In the genomic region with DNA sequence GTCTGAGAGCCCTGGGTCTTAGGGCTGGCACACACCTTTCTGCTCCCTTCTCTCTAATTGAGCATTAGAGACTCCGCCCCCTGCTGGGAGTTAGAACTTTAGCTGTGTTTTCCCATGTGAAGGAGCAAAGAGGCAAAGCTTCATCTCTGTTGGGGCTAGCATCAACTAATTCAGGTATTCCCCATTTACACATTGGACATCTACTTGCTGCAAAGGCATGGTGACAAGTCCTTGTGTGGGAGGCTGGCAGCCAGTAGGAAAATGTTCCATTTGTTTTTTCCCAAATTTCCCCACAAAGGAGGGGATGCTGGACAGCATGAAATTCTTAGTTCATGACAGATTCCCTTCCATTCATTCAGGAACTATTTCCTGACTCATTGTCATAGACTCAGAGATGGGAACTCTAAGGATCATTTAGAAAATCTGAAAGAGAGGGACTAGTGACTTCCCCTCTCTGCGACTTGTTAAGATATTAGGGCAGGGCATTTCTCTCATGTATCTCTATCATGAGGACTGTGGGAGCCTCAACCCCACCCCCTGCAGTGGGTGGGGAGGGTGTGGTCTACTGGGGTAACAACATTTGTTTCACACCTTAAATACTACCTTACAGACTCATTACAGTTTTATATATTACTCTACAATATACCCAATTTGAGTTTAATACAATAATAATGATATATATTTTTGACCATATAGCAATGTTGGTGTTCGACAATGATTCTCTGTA, we compare ENCODE assay signal across 8 cellular contexts. TPM values are rescaled to one million over a fixed set of nuclear protein-coding genes. Genes with fewer than 3 reads are reported as not detected.
DNase-seq lines count a peak whose midpoint lies in the region; ATAC-seq lines count a peak whose summit lies in the region.

No MANE protein-coding gene starts in this region.

- peaks cover 78% of the 10 kb centered on the region for H3K4me1 ChIP-seq in BLaER1
- H3K4me1 ChIP-seq in Karpas-422 (ENCODE audit: low read length): peaks cover 7% of the 10 kb centered on the region
- peaks cover 62% of the 10 kb centered on the region for H3K4me1 ChIP-seq in adipocyte (ENCODE audit: control insufficient read depth, insufficient read depth, low read length)
- peaks cover 87% of the 10 kb centered on the region for H3K4me1 ChIP-seq in mononuclear cell (ENCODE audit: insufficient read depth, low read length)

- no peak overlapping the region for H2AFZ ChIP-seq in Karpas-422 (ENCODE audit: low read length)

- H3K27me3 ChIP-seq in BLaER1 (no peaks in the 10 kb centered on the region), Karpas-422 (ENCODE audit: low read length) (0 out of 2 replicates have a peak, but pooled peaks cover 4% of the 10 kb centered on the region), adipocyte (replicated peaks; ENCODE audit: control insufficient read depth, insufficient read depth, low read length) (no peaks in the 10 kb centered on the region), mononuclear cell (ENCODE audit: insufficient read depth, low read length) (no peaks in the 10 kb centered on the region)

- no peak for ATAC-seq in HG03175 (IDR thresholded peaks at IDR 0.05; ENCODE audit: unreplicated experiment)
- no peak for ATAC-seq in GM21737 (IDR thresholded peaks at IDR 0.05; ENCODE audit: unreplicated experiment)

- no peaks in the 10 kb centered on the region for H3K9me3 ChIP-seq in BLaER1
- no peaks in the 10 kb centered on the region for H3K9me3 ChIP-seq in Karpas-422 (ENCODE audit: low read length)
- no peaks in the 10 kb centered on the region for H3K9me3 ChIP-seq in adipocyte (ENCODE audit: control insufficient read depth, low read length)
- H3K9me3 ChIP-seq in mononuclear cell (ENCODE audit: low read depth, low read length): no peaks in the 10 kb centered on the region

- no peak overlapping the region for H3K9ac ChIP-seq in BLaER1
- H3K9ac ChIP-seq in Karpas-422 (ENCODE audit: low read length): no peak overlapping the region
- H3K9ac ChIP-seq in adipocyte (ENCODE audit: low read length): peak overlapping the region; percentile 26

- no peaks in the 10 kb centered on the region for H3K9me2 ChIP-seq in Karpas-422 (replicated peaks; ENCODE audit: insufficient read depth, low read length)

- H3K36me3 ChIP-seq in BLaER1 (peaks cover 45% of the 10 kb centered on the region), Karpas-422 (ENCODE audit: insufficient read depth, low read length) (no peaks in the 10 kb centered on the region), adipocyte (ENCODE audit: control insufficient read depth, insufficient read depth, low read length, severe bottlenecking) (peaks cover 3% of the 10 kb centered on the region)

- DNase-seq in Karpas-422 (peak; percentile 70), adipocyte (ENCODE audit: low read depth) (peak; percentile 74), NCI-H1417 treated with DMSO at 0.1 percent for 48 hours (lab: John Stamatoyannopoulos, UW) (no peak)
- DNase-seq in effector CD4-positive, alpha-beta T cell: no peak

- no peaks in the 10 kb centered on the region for H3K79me2 ChIP-seq in Karpas-422 (ENCODE audit: low read length)

- H3K27ac ChIP-seq in BLaER1 (no peak overlapping the region), Karpas-422 (ENCODE audit: low read length) (no peak overlapping the region)

- H3K4me2 ChIP-seq in BLaER1: peak overlapping the region; percentile 97
- no peak overlapping the region for H3K4me2 ChIP-seq in Karpas-422 (ENCODE audit: low read depth, low read length, poor library complexity, severe bottlenecking)

- H4K20me1 ChIP-seq in BLaER1 (peaks cover 66% of the 10 kb centered on the region), Karpas-422 (ENCODE audit: insufficient read depth, low read depth, low read length) (no peaks in the 10 kb centered on the region)

- peak overlapping the region; percentile 83 for H3K4me3 ChIP-seq in BLaER1
- no peak overlapping the region for H3K4me3 ChIP-seq in Karpas-422 (ENCODE audit: low read length)
- H3K4me3 ChIP-seq in adipocyte (ENCODE audit: low read length): peak overlapping the region; percentile 92
- H3K4me3 ChIP-seq in mononuclear cell (ENCODE audit: low read length): peak overlapping the region; percentile 13

RNA-seq across cellular contexts. Expression of gene CD44, which starts 3.7 kb away (rescaled TPM):
- 0.58 and 0.86 TPM in 2 replicates for total RNA-seq in Karpas-422 (2014; rRNA removed; shearing (Covaris generic); ENCODE audit: low replicate concordance)
- total RNA-seq in mononuclear cell: 1,071 TPM

Comparison
In these comparisons a context has a peak if more than half of its experiments do, and no peak if none do; other contexts are left out.
1. DNase-seq: peak in Karpas-422 (single experiment) and adipocyte (single experiment); none in NCI-H1417 treated with DMSO at 0.1 percent for 48 hours (single experiment) and effector CD4-positive, alpha-beta T cell (single experiment).
2. RNA of gene CD44, which starts 3.7 kb away (total RNA-seq): 1,071 TPM in mononuclear cell (single experiment); 0.58 to 0.86 TPM in Karpas-422; every median in the first group is over 100 times any median in the second.